16 cellular contexts compared by ENCODE assay signal in genomic region chr20:9574182-9574581, GRCh38. TPM values are rescaled to one million over a fixed set of nuclear protein-coding genes. Genes with fewer than 3 reads are reported as not detected.
"Had no signal": no experiment of that assay in that cellular context is flagged by ENCODE, and none has a peak within 500 bp of the region (broad histone marks: within the 10 kb centered on the region; RNA-seq: fewer than 3 reads in every experiment).

No MANE protein-coding gene starts in this region.

- H3K4me1 Mint-ChIP-seq: activated CD4-positive, alpha-beta T cell treated with anti-CD3 and anti-CD28 coated beads, Interleukin-2, amount 10 ng/mL, durations not matched to agents 7 days and 5 days; activated naive CD8-positive, alpha-beta T cell treated with anti-CD3 and anti-CD28 coated beads for 36 hours; central memory CD8-positive, alpha-beta T cell; stimulated activated memory B cell treated with anti-CD40 and anti-IgM and Interleukin-4, amounts not matched to agents 10 μg/mL and 1 μg/mL and 100 μg/mL, for 72 hours; T-helper 17 cell had no signal

- H3K27ac Mint-ChIP-seq: activated CD4-positive, alpha-beta T cell treated with anti-CD3 and anti-CD28 coated beads, Interleukin-2, amount 10 ng/mL, durations not matched to agents 7 days and 5 days; activated naive CD8-positive, alpha-beta T cell treated with anti-CD3 and anti-CD28 coated beads for 36 hours; activated T-helper 1 cell treated with anti-CD3 and anti-CD28 coated beads, Interleukin-12 subunit alpha, Interleukin-12 subunit beta, Interleukin-2, Interleukin-4 antibody, amounts not matched to agents 30 ng/mL and 10 ng/mL and 1 ng/mL, durations not matched to agents 14 hours and 24 hours and 36 hours; stimulated activated memory B cell treated with anti-CD40 and anti-IgM and Interleukin-4, amounts not matched to agents 10 μg/mL and 1 μg/mL and 100 μg/mL, for 72 hours; T-helper 17 cell had no signal

- H3K27me3 Mint-ChIP-seq: central memory CD8-positive, alpha-beta T cell; stimulated activated memory B cell treated with anti-CD40 and anti-IgM and Interleukin-4, amounts not matched to agents 10 μg/mL and 1 μg/mL and 100 μg/mL, for 72 hours had no signal

- H3K4me3 Mint-ChIP-seq: activated CD4-positive, alpha-beta T cell treated with anti-CD3 and anti-CD28 coated beads, Interleukin-2, amount 10 ng/mL, durations not matched to agents 7 days and 5 days; activated naive CD8-positive, alpha-beta T cell treated with anti-CD3 and anti-CD28 coated beads for 36 hours; activated T-helper 1 cell treated with anti-CD3 and anti-CD28 coated beads, Interleukin-12 subunit alpha, Interleukin-12 subunit beta, Interleukin-2, Interleukin-4 antibody, amounts not matched to agents 30 ng/mL and 10 ng/mL and 1 ng/mL, durations not matched to agents 14 hours and 24 hours and 36 hours; central memory CD8-positive, alpha-beta T cell; stimulated activated memory B cell treated with anti-CD40 and anti-IgM and Interleukin-4, amounts not matched to agents 10 μg/mL and 1 μg/mL and 100 μg/mL, for 72 hours; T-helper 17 cell had no signal

- H3K27ac ChIP-seq: body of pancreas, coronary artery, epithelial cell of prostate, gastrocnemius medialis, heart left ventricle had no signal

- H3K9me3 ChIP-seq: body of pancreas, gastrocnemius medialis had no signal

- H3K9me3 Mint-ChIP-seq: activated CD4-positive, alpha-beta T cell treated with anti-CD3 and anti-CD28 coated beads, Interleukin-2, amount 10 ng/mL, durations not matched to agents 7 days and 5 days; activated naive CD8-positive, alpha-beta T cell treated with anti-CD3 and anti-CD28 coated beads for 36 hours; activated T-helper 1 cell treated with anti-CD3 and anti-CD28 coated beads, Interleukin-12 subunit alpha, Interleukin-12 subunit beta, Interleukin-2, Interleukin-4 antibody, amounts not matched to agents 30 ng/mL and 10 ng/mL and 1 ng/mL, durations not matched to agents 14 hours and 24 hours and 36 hours had no signal

- H3K4me1 ChIP-seq: gastrocnemius medialis, heart left ventricle had no signal

- H3K36me3 ChIP-seq: gastrocnemius medialis, heart left ventricle had no signal

- H3K36me3 Mint-ChIP-seq: activated naive CD8-positive, alpha-beta T cell treated with anti-CD3 and anti-CD28 coated beads for 36 hours; stimulated activated memory B cell treated with anti-CD40 and anti-IgM and Interleukin-4, amounts not matched to agents 10 μg/mL and 1 μg/mL and 100 μg/mL, for 72 hours had no signal

- DNase-seq: activated CD4-positive, alpha-beta T cell treated with anti-CD3 and anti-CD28 coated beads, Interleukin-2, amount 10 ng/mL, durations not matched to agents 7 days and 5 days; activated CD4-positive, CD25-positive, alpha-beta regulatory T cell; activated naive CD8-positive, alpha-beta T cell treated with anti-CD3 and anti-CD28 coated beads for 36 hours; body of pancreas; effector memory CD4-positive, alpha-beta T cell; gastrocnemius medialis; heart left ventricle; stimulated activated CD4-positive, alpha-beta T cell treated with anti-CD3 and anti-CD28 coated beads, Interleukin-2, amount 100 ng/mL, for 48 hours; T-helper 17 cell had no signal

- H3K4me3 ChIP-seq: body of pancreas, coronary artery, gastrocnemius medialis, heart left ventricle had no signal

- ATAC-seq: body of pancreas; gastrocnemius medialis; heart left ventricle; stimulated activated memory B cell treated with anti-CD40 and anti-IgM and Interleukin-4, amounts not matched to agents 10 μg/mL and 1 μg/mL and 100 μg/mL, for 72 hours; T-helper 17 cell had no signal

- H3K27me3 ChIP-seq: body of pancreas, gastrocnemius medialis had no signal

RNA-seq across cellular contexts. Expression of gene LAMP5, which starts 59.8 kb away (rescaled TPM):
- total RNA-seq: activated CD4-positive, alpha-beta T cell treated with anti-CD3 and anti-CD28 coated beads, Interleukin-2, amount 10 ng/mL, durations not matched to agents 7 days and 5 days; activated CD8-positive, alpha-beta memory T cell treated with anti-CD3 and anti-CD28 coated beads for 36 hours; activated naive CD8-positive, alpha-beta T cell treated with anti-CD3 and anti-CD28 coated beads for 36 hours; activated T-helper 1 cell treated with anti-CD3 and anti-CD28 coated beads, Interleukin-12 subunit alpha, Interleukin-12 subunit beta, Interleukin-2, Interleukin-4 antibody, amounts not matched to agents 30 ng/mL and 10 ng/mL and 1 ng/mL, durations not matched to agents 14 hours and 24 hours and 36 hours; body of pancreas; gastrocnemius medialis had no signal
- polyA plus RNA-seq: liver had no signal
